ENCODE assay signal across 1 cellular context in the genomic region with DNA sequence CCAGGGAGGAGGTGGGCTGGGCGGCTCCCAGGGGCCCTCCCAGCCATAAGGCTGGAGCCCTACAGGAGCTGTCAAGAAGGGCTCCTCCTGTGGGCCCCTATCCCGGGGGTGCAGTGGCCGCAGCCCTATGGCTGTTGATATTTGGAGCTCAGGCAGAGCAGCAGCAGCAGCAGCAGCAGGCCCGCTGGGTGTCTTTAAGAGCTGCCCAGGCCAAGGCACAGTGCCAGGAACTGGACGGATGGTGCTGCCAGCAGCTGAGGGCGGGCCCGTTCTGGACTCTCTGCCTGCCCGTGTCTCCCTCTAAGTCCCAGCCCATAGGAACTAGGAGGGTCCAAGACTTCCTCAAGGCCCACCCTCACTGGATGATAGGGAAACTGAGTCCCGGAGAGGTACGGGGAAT.
TF ChIP-seq lines count a peak whose summit lies in the region.

No MANE protein-coding gene starts in this region.

TF ChIP-seq in A549, 52 proteins besides CTCF, POLR2A, EP300 and RAD21 (continued from another document):
- TF ChIP-seq, protein P1, sequence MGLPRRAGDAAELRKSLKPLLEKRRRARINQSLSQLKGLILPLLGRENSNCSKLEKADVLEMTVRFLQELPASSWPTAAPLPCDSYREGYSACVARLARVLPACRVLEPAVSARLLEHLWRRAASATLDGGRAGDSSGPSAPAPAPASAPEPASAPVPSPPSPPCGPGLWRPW (IDR thresholded peaks at IDR 0.05) = no peak
- TF ChIP-seq RCOR1 (IDR thresholded peaks at IDR 0.05; ENCODE audit: low read depth, low read length) = no peak
- TF ChIP-seq CBX8 (IDR thresholded peaks at IDR 0.05) = no peak
- TF ChIP-seq SREBF2 (IDR thresholded peaks at IDR 0.05) = no peak
- no peak for TF ChIP-seq HOXB5 (CRISPR knock-in tag; IDR thresholded peaks at IDR 0.05)
- no peak for TF ChIP-seq ESRRA (IDR thresholded peaks at IDR 0.05; ENCODE audit: borderline replicate concordance, low read length)
TF ChIP-seq in A549: peak in this region for 0.
